In genomic region chr9:21872696-21873095, GRCh38 we compare ENCODE assay signal across 21 cellular contexts.
DNase-seq lines count a peak whose midpoint lies in the region; TF ChIP-seq lines count a peak whose summit lies in the region.
"Had no signal": no experiment of that assay in that cellular context is flagged by ENCODE, and none has a peak within 500 bp of the region (broad histone marks: within the 10 kb centered on the region; RNA-seq: fewer than 3 reads in every experiment).

No MANE protein-coding gene starts in this region.

- CTCF ChIA-PET in Calu3 (lab: Charles Lee), result interaction anchor here (0.7 kb wide), 1 partner anchor 31 kb away, joined by 3 read pairs; no protein-coding TSS in a partner anchor
- CTCF ChIA-PET in SK-N-SH (lab: Yijun Ruan, JAX), result no interaction called here
- CTCF ChIA-PET in HEK293T (lab: Yijun Ruan, JAX), result no interaction called here

- peaks cover 3% of the 10 kb centered on the region for H3K9me3 Mint-ChIP-seq in Calu3 (ENCODE audit: low read depth, unreplicated experiment)

- TF ChIP-seq CTCF in Calu3 (IDR thresholded peaks at IDR 0.05; ENCODE audit: unreplicated experiment) (no peak), SK-N-SH (IDR thresholded peaks at IDR 0.05) (no peak), GM13977 (IDR thresholded peaks at IDR 0.05; ENCODE audit: extremely low read depth, insufficient read depth, missing control alignments) (no peak)

- TF ChIP-seq RAD21 in SK-N-SH (IDR thresholded peaks at IDR 0.05; ENCODE audit: low read length), result no peak

- H3K9ac ChIP-seq in SK-N-SH, result no peak overlapping the region
- H3K9ac ChIP-seq: KMS-11 had no signal

- H3K4me1 Mint-ChIP-seq in Calu3 (ENCODE audit: low read depth, unreplicated experiment), result peaks cover 27% of the 10 kb centered on the region
- H3K4me1 Mint-ChIP-seq: CD14-positive monocyte had no signal

- H4K20me1 ChIP-seq in SK-N-SH (ENCODE audit: insufficient read depth), result no peaks in the 10 kb centered on the region

- H3K36me3 Mint-ChIP-seq in Calu3 (ENCODE audit: insufficient read depth, unreplicated experiment), result peaks cover 35% of the 10 kb centered on the region

- H3K9me3 ChIP-seq in SK-N-SH, result no peaks in the 10 kb centered on the region
- peaks cover 4% of the 10 kb centered on the region for H3K9me3 ChIP-seq in mesodermal cell (ENCODE audit: control insufficient read depth, low read length)
- H3K9me3 ChIP-seq: HAP-1, MG63 had no signal

- H3K27ac Mint-ChIP-seq in Calu3 (ENCODE audit: unreplicated experiment), result peak overlapping the region; percentile 50
- H3K27ac Mint-ChIP-seq: CD14-positive monocyte had no signal

- no peak overlapping the region for H3K27ac ChIP-seq in SK-N-SH (ENCODE audit: low read depth in 2 of 2, low read length in 1 of 2)
- H3K27ac ChIP-seq in mesodermal cell (ENCODE audit: low read depth, low read length, severe bottlenecking), result peak overlapping the region; percentile 78
- H3K27ac ChIP-seq: KMS-11, SK-N-MC had no signal

- H3K4me2 ChIP-seq in SK-N-SH, result no peak overlapping the region
- H3K4me2 ChIP-seq: KMS-11 had no signal

- H3K36me3 ChIP-seq in SK-N-SH (replicated peaks in 1 of 2; ENCODE audit: control insufficient read depth in 1 of 2, insufficient read depth in 2 of 2, low read length in 1 of 2) (peaks cover 9 to 28% of the 10 kb centered on the region in 2 experiments), mesodermal cell (ENCODE audit: control insufficient read depth, insufficient read depth, low read length) (peaks cover 21% of the 10 kb centered on the region)
- H3K36me3 ChIP-seq: MG63 had no signal

- no peak for TF ChIP-seq EP300 in SK-N-SH (IDR thresholded peaks at IDR 0.05; ENCODE audit: borderline replicate concordance in 1 of 2, low read depth in 1 of 2, low read length in 1 of 2)

- no peaks in the 10 kb centered on the region for H3K79me2 ChIP-seq in SK-N-SH (ENCODE audit: insufficient read depth)

- DNase-seq in Calu3, result no peak
- peak; percentile 24 for DNase-seq in LHCN-M2 (ENCODE audit: low read depth)
- peak; percentile 9 for DNase-seq in SK-N-SH
- DNase-seq in cerebellar cortex (ENCODE audit: low spot score), result no peak
- DNase-seq in NCI-H2227 treated with DMSO at 0.1 percent for 48 hours (lab: John Stamatoyannopoulos, UW), result no peak
- no peak for DNase-seq in HEK293T (ENCODE audit: extremely low spot score)
- DNase-seq in GM13977 (ENCODE audit: low spot score), result no peak
- DNase-seq: DMS153, MG63, NCI-H1092, NCI-H2081 treated with DMSO at 0.1 percent for 48 hours, NCI-H446 treated with DMSO at 0.1 percent for 48 hours, NCI-H82, PC-3, T-helper 1 cell had no signal

- H3K4me1 ChIP-seq in SK-N-SH (ENCODE audit: control insufficient read depth in 1 of 2, insufficient read depth in 2 of 2, low read depth in 1 of 2, low read length in 1 of 2) (no peaks in the 10 kb centered on the region), mesodermal cell (ENCODE audit: control insufficient read depth, insufficient read depth, low read length, poor library complexity, severe bottlenecking) (peaks cover 8% of the 10 kb centered on the region)
- H3K4me1 ChIP-seq: HAP-1 had no signal

- in situ Hi-C loops in GM13977 (cut with MboI; ENCODE audit: low pct_unique_long_range_greater_than_20kb, low sequenced_read_pairs, unreplicated experiment), result no loop called here

- 36% methylated on average over 1 of the region's 1 CpG for WGBS in SK-N-SH (ENCODE audit: low lambda C conversion rate)
- 40% methylated on average over 1 of the region's 1 CpG; no CpG with 5 or more reads in 1 of the 2 experiments for WGBS in mesodermal cell (ENCODE audit: insufficient coverage in 2 of 2), 2 experiments

- H3K9me2 ChIP-seq in SK-N-SH, result no peaks in the 10 kb centered on the region

- H3K27me3 ChIP-seq in SK-N-SH (ENCODE audit: insufficient read depth), result no peaks in the 10 kb centered on the region
- H3K27me3 ChIP-seq: MG63 had no signal

- no peaks in the 10 kb centered on the region for H3F3A ChIP-seq in SK-N-SH (replicated peaks; ENCODE audit: insufficient read depth)

- H3K27me3 Mint-ChIP-seq in Calu3 (ENCODE audit: unreplicated experiment), result no peaks in the 10 kb centered on the region

- no peak overlapping the region for H2AFZ ChIP-seq in SK-N-SH (ENCODE audit: low read depth)

- intact Hi-C loops in Calu3 (cut with micrococcal nuclease; ENCODE audit: unreplicated experiment), result loop anchor here (5.0 kb wide), 1 partner anchor 35 kb away; no protein-coding TSS in a partner anchor

- H3K4me3 ChIP-seq in SK-N-SH (ENCODE audit: low read depth in 2 of 2, low read length in 1 of 2), result no peak overlapping the region
- H3K4me3 ChIP-seq in mesodermal cell (ENCODE audit: extremely low read depth, insufficient read depth, low read length, poor library complexity, severe bottlenecking), result no peak overlapping the region
- H3K4me3 ChIP-seq: GM12878, HAP-1, MG63, SK-N-MC had no signal

- POLR2A ChIA-PET in SK-N-SH (lab: Yijun Ruan, JAX) (no interaction called here), HEK293T (lab: Yijun Ruan, JAX) (no interaction called here)

- no TSS peak for BruUV-seq in Calu3 (replicated peaks; lab: Mats Ljungman, UMichigan)

- H3K4me3 Mint-ChIP-seq in Calu3 (ENCODE audit: low read depth, unreplicated experiment), result no peak overlapping the region
- H3K4me3 Mint-ChIP-seq: CD14-positive monocyte had no signal

TF ChIP-seq in SK-N-SH, 30 proteins besides CTCF, POLR2A, EP300 and RAD21:
- no peak for TF ChIP-seq RFX5 (IDR thresholded peaks at IDR 0.05; ENCODE audit: low read length)
- TF ChIP-seq MAX (IDR thresholded peaks at IDR 0.05; ENCODE audit: low read depth), result no peak
- no peak for TF ChIP-seq TAF1 (IDR thresholded peaks at IDR 0.05; ENCODE audit: borderline replicate concordance, low read depth, low read length)
- no peak for TF ChIP-seq FOXJ3 (CRISPR knock-in tag; IDR thresholded peaks at IDR 0.05)
- TF ChIP-seq RXRA (IDR thresholded peaks at IDR 0.05; ENCODE audit: borderline replicate concordance, low read depth), result no peak
- TF ChIP-seq SIN3A (IDR thresholded peaks at IDR 0.05; ENCODE audit: borderline replicate concordance, low read depth, low read length), result no peak
- no peak for TF ChIP-seq MXI1 (IDR thresholded peaks at IDR 0.05; ENCODE audit: low read depth, low read length)
TF ChIP-seq in SK-N-SH: peak in this region for 0.

TF ChIP-seq in HEK293T, 16 proteins besides CTCF, POLR2A, EP300 and RAD21:
- TF ChIP-seq LEF1 (IDR thresholded peaks at IDR 0.05; ENCODE audit: borderline replicate concordance) (no peak), HDGF (IDR thresholded peaks at IDR 0.05; ENCODE audit: borderline replicate concordance) (no peak), PKNOX1 (IDR thresholded peaks at IDR 0.05) (no peak), TARDBP (IDR thresholded peaks at IDR 0.05) (no peak), SP1 (IDR thresholded peaks at IDR 0.05) (no peak), CTBP1 (IDR thresholded peaks at IDR 0.05; ENCODE audit: borderline replicate concordance) (no peak), ELF4 (IDR thresholded peaks at IDR 0.05) (no peak), L3MBTL2 (conservative IDR thresholded peaks at IDR 0.05) (no peak), ZNF384 (IDR thresholded peaks at IDR 0.05) (no peak), FOXA1 (IDR thresholded peaks at IDR 0.05) (no peak), BHLHE40 (IDR thresholded peaks at IDR 0.05; ENCODE audit: borderline replicate concordance) (no peak), NFRKB (IDR thresholded peaks at IDR 0.05) (no peak), FOXK2 (IDR thresholded peaks at IDR 0.05) (no peak), ARNT (IDR thresholded peaks at IDR 0.05) (no peak), SUZ12 (IDR thresholded peaks at IDR 0.05) (no peak)

Comparison
In these comparisons a context has a peak if more than half of its experiments do, and no peak if none do; other contexts are left out.
1. DNase-seq: peak in LHCN-M2 (single experiment) and SK-N-SH (single experiment); none in Calu3 (single experiment), cerebellar cortex (single experiment), NCI-H2227 treated with DMSO at 0.1 percent for 48 hours (single experiment), HEK293T (single experiment) and GM13977 (single experiment).